ENCODE assay signal across 1 cellular context in the genomic region with DNA sequence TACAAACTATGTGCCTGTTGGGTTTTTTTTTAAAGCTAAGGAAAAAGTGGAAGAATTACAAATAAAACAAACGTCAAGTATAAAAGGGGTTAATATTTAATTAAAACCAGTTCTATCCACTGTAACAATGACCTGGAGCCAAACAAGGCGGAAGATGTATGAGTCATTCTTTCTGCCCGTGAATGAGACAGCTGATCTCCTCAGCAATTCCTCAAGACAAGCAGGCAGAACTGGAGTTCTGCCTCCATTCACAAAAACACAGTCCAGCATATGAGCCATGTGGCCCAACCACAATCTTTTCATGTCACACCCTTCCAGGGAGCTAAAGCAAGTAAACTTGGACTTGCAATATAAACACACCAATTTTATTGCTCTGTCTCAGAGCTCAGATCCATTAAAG.
TF ChIP-seq lines count a peak whose summit lies in the region.

No MANE protein-coding gene starts in this region.

TF ChIP-seq in K562, 482 proteins besides CTCF, POLR2A, EP300 and RAD21 (continued from another document):
- TF ChIP-seq RCOR1 (IDR thresholded peaks at IDR 0.05; ENCODE audit: borderline replicate concordance in 1 of 2, low read depth in 2 of 2, low read length in 2 of 2): 0 out of 4 replicates have a peak, but pooled peaks of 1 of the 2 experiments have one; percentile 42
- no peak for TF ChIP-seq ZNF551 (CRISPR knock-in tag; IDR thresholded peaks at IDR 0.05)
- peak; percentile 71; the same call in 1 of the 2 replicates for TF ChIP-seq EP400 (IDR thresholded peaks at IDR 0.05)
- TF ChIP-seq, protein P1, sequence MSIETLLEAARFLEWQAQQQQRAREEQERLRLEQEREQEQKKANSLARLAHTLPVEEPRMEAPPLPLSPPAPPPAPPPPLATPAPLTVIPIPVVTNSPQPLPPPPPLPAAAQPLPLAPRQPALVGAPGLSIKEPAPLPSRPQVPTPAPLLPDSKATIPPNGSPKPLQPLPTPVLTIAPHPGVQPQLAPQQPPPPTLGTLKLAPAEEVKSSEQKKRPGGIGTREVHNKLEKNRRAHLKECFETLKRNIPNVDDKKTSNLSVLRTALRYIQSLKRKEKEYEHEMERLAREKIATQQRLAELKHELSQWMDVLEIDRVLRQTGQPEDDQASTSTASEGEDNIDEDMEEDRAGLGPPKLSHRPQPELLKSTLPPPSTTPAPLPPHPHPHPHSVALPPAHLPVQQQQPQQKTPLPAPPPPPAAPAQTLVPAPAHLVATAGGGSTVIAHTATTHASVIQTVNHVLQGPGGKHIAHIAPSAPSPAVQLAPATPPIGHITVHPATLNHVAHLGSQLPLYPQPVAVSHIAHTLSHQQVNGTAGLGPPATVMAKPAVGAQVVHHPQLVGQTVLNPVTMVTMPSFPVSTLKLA (conservative IDR thresholded peaks at IDR 0.05): peak; percentile 78 to 87
- peak in 1 of 2 experiments; percentile 32 for TF ChIP-seq E2F6 (IDR thresholded peaks at IDR 0.05; ENCODE audit: borderline replicate concordance in 1 of 2, extremely low read depth in 1 of 2, insufficient read depth in 1 of 2, insufficient read length in 1 of 2, low read depth in 1 of 2, low read length in 1 of 2, poor library complexity in 1 of 2, severe bottlenecking in 1 of 2)
- TF ChIP-seq C11orf30 (IDR thresholded peaks at IDR 0.05; ENCODE audit: low read depth): peak; percentile 38; the same call in 1 of the 2 replicates
- no peak for TF ChIP-seq MCM5 (IDR thresholded peaks at IDR 0.05; ENCODE audit: low read depth)
- TF ChIP-seq SNIP1 (IDR thresholded peaks at IDR 0.05; ENCODE audit: low read depth): no peak
- peak; percentile 90 for TF ChIP-seq SMARCE1 (IDR thresholded peaks at IDR 0.05)
- TF ChIP-seq SMARCA4 (IDR thresholded peaks at IDR 0.05): peak; percentile 91
- TF ChIP-seq TAF1 (IDR thresholded peaks at IDR 0.05; ENCODE audit: control insufficient read depth, extremely low read depth, insufficient read depth, low read length, severe bottlenecking): peak; percentile 67
- peak; percentile 98 for TF ChIP-seq FOSL1 (tag; conservative IDR thresholded peaks at IDR 0.05)
- TF ChIP-seq ARNT (IDR thresholded peaks at IDR 0.05): 0 out of 4 replicates have a peak, but pooled peaks of 1 of the 2 experiments have one; percentile 56
- TF ChIP-seq CCNT2 (IDR thresholded peaks at IDR 0.05; ENCODE audit: borderline replicate concordance, extremely low read depth, insufficient read length, low read depth, low read length): no peak
- TF ChIP-seq FOXK2 (conservative IDR thresholded peaks at IDR 0.05 in 1 of 2, IDR thresholded peaks at IDR 0.05 in 1 of 2; ENCODE audit: low read depth in 2 of 2): peak; percentile 68 to 78
- peak; percentile 66 for TF ChIP-seq PKNOX1 (IDR thresholded peaks at IDR 0.05)
- no peak for TF ChIP-seq CREB1 (IDR thresholded peaks at IDR 0.05)
- TF ChIP-seq CREB1 (CRISPR knock-in tag; IDR thresholded peaks at IDR 0.05): no peak
- TF ChIP-seq TFAM (CRISPR knock-in tag; conservative IDR thresholded peaks at IDR 0.05): no peak
- no peak for TF ChIP-seq KDM1A (IDR thresholded peaks at IDR 0.05)
- 0 out of 2 replicates have a peak, but pooled peaks have one; percentile 28 for TF ChIP-seq CBFA2T3 (IDR thresholded peaks at IDR 0.05)
- peak; percentile 56; the same call in 1 of the 2 replicates for TF ChIP-seq ZNF766 (CRISPR knock-in tag; conservative IDR thresholded peaks at IDR 0.05)
- TF ChIP-seq, protein P2, sequence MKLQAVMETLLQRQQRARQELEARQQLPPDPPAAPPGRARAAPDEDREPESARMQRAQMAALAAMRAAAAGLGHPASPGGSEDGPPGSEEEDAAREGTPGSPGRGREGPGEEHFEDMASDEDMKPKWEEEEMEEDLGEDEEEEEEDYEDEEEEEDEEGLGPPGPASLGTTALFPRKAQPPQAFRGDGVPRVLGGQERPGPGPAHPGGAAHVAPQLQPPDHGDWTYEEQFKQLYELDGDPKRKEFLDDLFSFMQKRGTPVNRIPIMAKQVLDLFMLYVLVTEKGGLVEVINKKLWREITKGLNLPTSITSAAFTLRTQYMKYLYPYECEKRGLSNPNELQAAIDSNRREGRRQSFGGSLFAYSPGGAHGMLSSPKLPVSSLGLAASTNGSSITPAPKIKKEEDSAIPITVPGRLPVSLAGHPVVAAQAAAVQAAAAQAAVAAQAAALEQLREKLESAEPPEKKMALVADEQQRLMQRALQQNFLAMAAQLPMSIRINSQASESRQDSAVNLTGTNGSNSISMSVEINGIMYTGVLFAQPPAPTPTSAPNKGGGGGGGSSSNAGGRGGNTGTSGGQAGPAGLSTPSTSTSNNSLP (IDR thresholded peaks at IDR 0.05; ENCODE audit: borderline replicate concordance, low read depth, low read length): peak; percentile 83
- TF ChIP-seq MTF1 (CRISPR knock-in tag; IDR thresholded peaks at IDR 0.05; ENCODE audit: borderline replicate concordance): no peak
- no peak for TF ChIP-seq STAT6 (CRISPR knock-in tag; IDR thresholded peaks at IDR 0.05)
- no peak for TF ChIP-seq MTA3 (IDR thresholded peaks at IDR 0.05; ENCODE audit: borderline replicate concordance)
- TF ChIP-seq ZNF24 (IDR thresholded peaks at IDR 0.05): no peak
- no peak for TF ChIP-seq ZNF280A (IDR thresholded peaks at IDR 0.05; ENCODE audit: low read depth, partially characterized antibody)
- peak; percentile 57 for TF ChIP-seq NEUROD1 (IDR thresholded peaks at IDR 0.05; ENCODE audit: borderline replicate concordance, low read depth, low read length, partially characterized antibody)
- TF ChIP-seq ZNF354B (CRISPR knock-in tag; IDR thresholded peaks at IDR 0.05): no peak
- peak; percentile 47 for TF ChIP-seq POLR2B (IDR thresholded peaks at IDR 0.05; ENCODE audit: low read depth, partially characterized antibody)
TF ChIP-seq in K562: peak in this region for 71.
